ENCODE assay signal across 8 cellular contexts in the genomic region with DNA sequence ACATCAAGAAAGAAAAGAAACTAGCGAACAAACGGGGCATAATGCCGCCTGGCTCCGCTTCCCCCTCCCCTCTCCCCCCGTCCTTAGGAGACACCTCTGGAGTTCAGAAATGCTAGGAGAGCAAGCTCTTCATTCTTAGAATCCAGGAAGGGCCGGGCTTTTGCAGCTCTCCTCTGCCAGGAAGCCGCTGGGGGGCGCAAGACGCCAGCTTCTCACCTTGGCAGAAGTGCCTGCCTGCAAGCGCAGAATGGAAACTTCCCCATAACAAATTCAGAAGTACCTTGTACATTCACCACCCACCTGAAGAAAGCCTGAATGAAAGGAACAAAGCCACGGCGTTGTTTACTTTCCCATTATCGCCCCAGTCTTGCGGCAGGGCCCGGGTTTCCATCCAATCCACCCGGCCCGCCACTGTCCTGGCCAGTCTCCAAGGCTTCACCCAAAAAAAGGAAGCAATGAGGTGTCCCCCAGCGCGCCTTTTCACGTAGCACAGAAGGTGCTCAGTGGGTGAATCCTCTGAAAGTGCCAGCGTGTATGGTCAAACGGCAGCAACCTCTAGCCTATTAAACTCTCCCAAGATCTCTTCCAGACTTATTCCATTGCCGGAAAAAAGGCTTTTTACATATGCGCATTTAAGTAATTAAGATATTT. TPM values are rescaled to one million over a fixed set of nuclear protein-coding genes. Genes with fewer than 3 reads are reported as not detected.
DNase-seq lines count a peak whose midpoint lies in the region; ATAC-seq, FAIRE-seq and TF ChIP-seq lines count a peak whose summit lies in the region.

No MANE protein-coding gene starts in this region.

- H3K27ac ChIP-seq in skeletal muscle tissue (ENCODE audit: low read depth, low read length), result peak overlapping the region; percentile 51

- no peaks in the 10 kb centered on the region for H3K36me3 ChIP-seq in bronchial epithelial cell (ENCODE audit: control insufficient read depth, insufficient read depth, low read length)
- H3K36me3 ChIP-seq in skeletal muscle tissue (ENCODE audit: control insufficient read depth in 3 of 3, insufficient read depth in 3 of 3, low read length in 3 of 3), result no peaks in the 10 kb centered on the region

- no peak overlapping the region for H3K4me3 ChIP-seq in HFF-Myc (replicated peaks; ENCODE audit: low read depth, low read length)
- H3K4me3 ChIP-seq in bronchial epithelial cell (ENCODE audit: low read depth, low read length), result no peak overlapping the region
- peak overlapping the region; percentile 76 to 95 (median 83) for H3K4me3 ChIP-seq in skeletal muscle tissue (ENCODE audit: low read length in 3 of 3)

- intact Hi-C loops in CD14-positive monocyte (cut with micrococcal nuclease), result loop anchor here (5.0 to 10.0 kb wide), 3 partner anchors 59 to 1262 kb away; no protein-coding TSS in a partner anchor

- peaks cover 18 to 40% (median 32%) of the 10 kb centered on the region in 3 donors for H3K27me3 Mint-ChIP-seq in CD14-positive monocyte (ENCODE audit: low read depth in 3 of 3)
- peaks cover 28% of the 10 kb centered on the region for H3K27me3 Mint-ChIP-seq in WTC11 (ENCODE audit: low read depth)
- H3K27me3 Mint-ChIP-seq in immature natural killer cell (ENCODE audit: low read depth in 3 of 3), result peaks cover 12 to 29% (median 19%) of the 10 kb centered on the region in 3 donors

- H3K36me3 Mint-ChIP-seq in CD14-positive monocyte (no peaks in the 10 kb centered on the region), WTC11 (0 out of 2 replicates have a peak, but pooled peaks cover 6% of the 10 kb centered on the region), immature natural killer cell (no peaks in the 10 kb centered on the region)

- H3K4me3 Mint-ChIP-seq in CD14-positive monocyte, result peak overlapping the region; percentile 70 to 90
- H3K4me3 Mint-ChIP-seq in WTC11, result peak overlapping the region; percentile 77
- peak overlapping the region; percentile 71 to 89 (median 74) for H3K4me3 Mint-ChIP-seq in immature natural killer cell

- CTCF ChIA-PET in WTC11 (lab: Charles Lee), result interaction anchor here (0.6 to 6.2 kb wide), 108 partner anchors 9 to 715 kb away, joined by 3 to 157 read pairs (median 4); no protein-coding TSS in a partner anchor

- peak; percentile 79 for TF ChIP-seq CTCF in CD14-positive monocyte (IDR thresholded peaks at IDR 0.05)
- peak; percentile 93 for TF ChIP-seq CTCF in HFF-Myc (IDR thresholded peaks at IDR 0.05; ENCODE audit: low read depth, low read length, missing control alignments)
- peak; percentile 66 for TF ChIP-seq CTCF in WTC11 (IDR thresholded peaks at IDR 0.05)
- TF ChIP-seq CTCF in bronchial epithelial cell (IDR thresholded peaks at IDR 0.05; ENCODE audit: insufficient read depth, low read length, severe bottlenecking), result peak; percentile 91

- H3K9me3 ChIP-seq in skeletal muscle tissue (ENCODE audit: control insufficient read depth in 3 of 3, low read length in 3 of 3), result no peaks in the 10 kb centered on the region

- H3K4me1 Mint-ChIP-seq in CD14-positive monocyte (peaks cover 35% of the 10 kb centered on the region), WTC11 (peaks cover 20% of the 10 kb centered on the region), immature natural killer cell (peaks cover 29 to 41% of the 10 kb centered on the region in 2 donors)

- DNase-seq in CD14-positive monocyte (ENCODE audit: low spot score), result peak; percentile 73
- no peak for DNase-seq in HFF-Myc (ENCODE audit: extremely low read depth, low read depth)
- peak; percentile 91 for DNase-seq in NCI-H2196 (lab: John Stamatoyannopoulos, UW; ENCODE audit: unreplicated experiment)
- DNase-seq in WTC11 (ENCODE audit: low spot score), result peak; percentile 96
- peak; percentile 74 for DNase-seq in bronchial epithelial cell (ENCODE audit: low read depth)
- peak; percentile 64 to 75 (median 69) for DNase-seq in immature natural killer cell

- H3K27me3 ChIP-seq in bronchial epithelial cell (ENCODE audit: control insufficient read depth, insufficient read depth, low read length), result peaks cover 1% of the 10 kb centered on the region
- H3K27me3 ChIP-seq in skeletal muscle tissue (ENCODE audit: control insufficient read depth in 3 of 3, insufficient read depth in 3 of 3, low read length in 3 of 3), result no peaks in the 10 kb centered on the region

- H3K9ac ChIP-seq in skeletal muscle tissue (ENCODE audit: low read depth in 1 of 3, low read length in 3 of 3), result peak overlapping the region; percentile 64 to 92 (median 65)

- ATAC-seq in WTC11 (peak; percentile 18), GM19397 (IDR thresholded peaks at IDR 0.05; ENCODE audit: unreplicated experiment) (no peak)

- peak overlapping the region in 2 of 7 donors; percentile 5 to 26 for H3K27ac Mint-ChIP-seq in CD14-positive monocyte
- peak overlapping the region; percentile 83 for H3K27ac Mint-ChIP-seq in WTC11
- peak overlapping the region in 1 of 6 donors; percentile 59 for H3K27ac Mint-ChIP-seq in immature natural killer cell

- POLR2A ChIA-PET in WTC11 (lab: Charles Lee), result interaction anchor here (0.6 to 2.3 kb wide), 7 partner anchors 10 to 509 kb away, joined by 3 to 31 read pairs (median 4); no protein-coding TSS in a partner anchor

- peaks cover 34 to 47% (median 45%) of the 10 kb centered on the region in 3 donors for H3K4me1 ChIP-seq in skeletal muscle tissue (ENCODE audit: control insufficient read depth in 3 of 3, insufficient read depth in 3 of 3, low read length in 3 of 3)

- H3K9me3 Mint-ChIP-seq in CD14-positive monocyte (peaks cover 0 to 6% (median 0%) of the 10 kb centered on the region in 7 donors), WTC11 (no peaks in the 10 kb centered on the region), immature natural killer cell (no peaks in the 10 kb centered on the region)

- no peak for FAIRE-seq in bronchial epithelial cell (lab: Jason Lieb, UNC)

TF ChIP-seq in WTC11, 78 proteins besides CTCF, POLR2A, EP300 and RAD21 (continues in another document):
- TF ChIP-seq ZNF138 (CRISPR knock-in tag; conservative IDR thresholded peaks at IDR 0.05) (no peak), NR1H2 (CRISPR knock-in tag; IDR thresholded peaks at IDR 0.05) (no peak), KAT7 (CRISPR knock-in tag; IDR thresholded peaks at IDR 0.05; ENCODE audit: borderline replicate concordance) (no peak), JAZF1 (CRISPR knock-in tag; IDR thresholded peaks at IDR 0.05) (no peak), TEAD1 (CRISPR knock-in tag; IDR thresholded peaks at IDR 0.05) (no peak), ZNF423 (CRISPR knock-in tag; IDR thresholded peaks at IDR 0.05) (no peak)
- TF ChIP-seq, protein P1, sequence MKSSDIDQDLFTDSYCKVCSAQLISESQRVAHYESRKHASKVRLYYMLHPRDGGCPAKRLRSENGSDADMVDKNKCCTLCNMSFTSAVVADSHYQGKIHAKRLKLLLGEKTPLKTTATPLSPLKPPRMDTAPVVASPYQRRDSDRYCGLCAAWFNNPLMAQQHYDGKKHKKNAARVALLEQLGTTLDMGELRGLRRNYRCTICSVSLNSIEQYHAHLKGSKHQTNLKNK (CRISPR knock-in tag; IDR thresholded peaks at IDR 0.05), result no peak
- TF ChIP-seq, protein P2, sequence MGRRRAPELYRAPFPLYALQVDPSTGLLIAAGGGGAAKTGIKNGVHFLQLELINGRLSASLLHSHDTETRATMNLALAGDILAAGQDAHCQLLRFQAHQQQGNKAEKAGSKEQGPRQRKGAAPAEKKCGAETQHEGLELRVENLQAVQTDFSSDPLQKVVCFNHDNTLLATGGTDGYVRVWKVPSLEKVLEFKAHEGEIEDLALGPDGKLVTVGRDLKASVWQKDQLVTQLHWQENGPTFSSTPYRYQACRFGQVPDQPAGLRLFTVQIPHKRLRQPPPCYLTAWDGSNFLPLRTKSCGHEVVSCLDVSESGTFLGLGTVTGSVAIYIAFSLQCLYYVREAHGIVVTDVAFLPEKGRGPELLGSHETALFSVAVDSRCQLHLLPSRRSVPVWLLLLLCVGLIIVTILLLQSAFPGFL (CRISPR knock-in tag; IDR thresholded peaks at IDR 0.05; ENCODE audit: borderline replicate concordance), result no peak
- TF ChIP-seq, protein P3, sequence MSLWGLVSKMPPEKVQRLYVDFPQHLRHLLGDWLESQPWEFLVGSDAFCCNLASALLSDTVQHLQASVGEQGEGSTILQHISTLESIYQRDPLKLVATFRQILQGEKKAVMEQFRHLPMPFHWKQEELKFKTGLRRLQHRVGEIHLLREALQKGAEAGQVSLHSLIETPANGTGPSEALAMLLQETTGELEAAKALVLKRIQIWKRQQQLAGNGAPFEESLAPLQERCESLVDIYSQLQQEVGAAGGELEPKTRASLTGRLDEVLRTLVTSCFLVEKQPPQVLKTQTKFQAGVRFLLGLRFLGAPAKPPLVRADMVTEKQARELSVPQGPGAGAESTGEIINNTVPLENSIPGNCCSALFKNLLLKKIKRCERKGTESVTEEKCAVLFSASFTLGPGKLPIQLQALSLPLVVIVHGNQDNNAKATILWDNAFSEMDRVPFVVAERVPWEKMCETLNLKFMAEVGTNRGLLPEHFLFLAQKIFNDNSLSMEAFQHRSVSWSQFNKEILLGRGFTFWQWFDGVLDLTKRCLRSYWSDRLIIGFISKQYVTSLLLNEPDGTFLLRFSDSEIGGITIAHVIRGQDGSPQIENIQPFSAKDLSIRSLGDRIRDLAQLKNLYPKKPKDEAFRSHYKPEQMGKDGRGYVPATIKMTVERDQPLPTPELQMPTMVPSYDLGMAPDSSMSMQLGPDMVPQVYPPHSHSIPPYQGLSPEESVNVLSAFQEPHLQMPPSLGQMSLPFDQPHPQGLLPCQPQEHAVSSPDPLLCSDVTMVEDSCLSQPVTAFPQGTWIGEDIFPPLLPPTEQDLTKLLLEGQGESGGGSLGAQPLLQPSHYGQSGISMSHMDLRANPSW (CRISPR knock-in tag; conservative IDR thresholded peaks at IDR 0.05; ENCODE audit: low read depth), result no peak
- TF ChIP-seq, protein P4, sequence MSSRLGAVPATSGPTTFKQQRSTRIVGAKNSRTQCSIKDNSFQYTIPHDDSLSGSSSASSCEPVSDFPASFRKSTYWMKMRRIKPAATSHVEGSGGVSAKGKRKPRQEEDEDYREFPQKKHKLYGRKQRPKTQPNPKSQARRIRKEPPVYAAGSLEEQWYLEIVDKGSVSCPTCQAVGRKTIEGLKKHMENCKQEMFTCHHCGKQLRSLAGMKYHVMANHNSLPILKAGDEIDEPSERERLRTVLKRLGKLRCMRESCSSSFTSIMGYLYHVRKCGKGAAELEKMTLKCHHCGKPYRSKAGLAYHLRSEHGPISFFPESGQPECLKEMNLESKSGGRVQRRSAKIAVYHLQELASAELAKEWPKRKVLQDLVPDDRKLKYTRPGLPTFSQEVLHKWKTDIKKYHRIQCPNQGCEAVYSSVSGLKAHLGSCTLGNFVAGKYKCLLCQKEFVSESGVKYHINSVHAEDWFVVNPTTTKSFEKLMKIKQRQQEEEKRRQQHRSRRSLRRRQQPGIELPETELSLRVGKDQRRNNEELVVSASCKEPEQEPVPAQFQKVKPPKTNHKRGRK (CRISPR knock-in tag; IDR thresholded peaks at IDR 0.05; ENCODE audit: borderline replicate concordance), result no peak

RNA-seq across cellular contexts. Expression of a gene that starts 1.7 kb away (rescaled TPM):
- 1 to 10 TPM; 1.1 to 1.3 TPM for polyA plus RNA-seq in CD14-positive monocyte
- total RNA-seq in WTC11 (2021), result 10.6 to 13.9 TPM (median 13.5 TPM) in 3 replicates
- under 0.01 and 1.0 TPM in 2 replicates for total RNA-seq in bronchial epithelial cell
- 1 to 10 TPM in 2 of 3 donors, not detected in 1; 1.6 to 2.3 TPM for polyA plus RNA-seq in immature natural killer cell
- 2.1 TPM for total RNA-seq in skeletal muscle tissue

Comparison
In these comparisons a context has a peak if more than half of its experiments do, and no peak if none do; other contexts are left out.
1. H3K4me3 ChIP-seq: peak in skeletal muscle tissue (3 of 3); none in HFF-Myc (single experiment) and bronchial epithelial cell (single experiment).
2. Peak in every context shown above with its lines, with median percentiles within 50 percentile points of each other: H3K4me3 Mint-ChIP-seq and CTCF ChIP-seq.